18 cellular contexts compared by ENCODE assay signal in genomic region chr13:36758345-36758744, GRCh38.
DNase-seq lines count a peak whose midpoint lies in the region; TF ChIP-seq lines count a peak whose summit lies in the region.
"Had no signal": no experiment of that assay in that cellular context is flagged by ENCODE, and none has a peak within 500 bp of the region (broad histone marks: within the 10 kb centered on the region; RNA-seq: fewer than 3 reads in every experiment).

No MANE protein-coding gene starts in this region.

- no peaks in the 10 kb centered on the region for H4K20me1 ChIP-seq in neural progenitor cell (ENCODE audit: low read depth)

- H3K27ac ChIP-seq in mesendoderm (ENCODE audit: low read depth, low read length) (no peak overlapping the region), neural progenitor cell (no peak overlapping the region), left ventricle myocardium inferior (replicated peaks) (no peak overlapping the region)
- H3K27ac ChIP-seq: esophagus squamous epithelium, heart left ventricle had no signal

- H2AK5ac ChIP-seq in mesendoderm (ENCODE audit: low read length): no peak overlapping the region

- H3K9ac ChIP-seq in mesendoderm (ENCODE audit: low read length) (no peak overlapping the region), neural progenitor cell (no peak overlapping the region)

- H3K27me3 ChIP-seq in mesendoderm (ENCODE audit: insufficient read depth, low read length, poor library complexity) (no peaks in the 10 kb centered on the region), neural progenitor cell (no peaks in the 10 kb centered on the region), left ventricle myocardium inferior (ENCODE audit: low read depth) (peaks cover 15% of the 10 kb centered on the region)

- no peak overlapping the region for H3K4ac ChIP-seq in mesendoderm (ENCODE audit: low read depth, low read length)

- H3K18ac ChIP-seq in mesendoderm (ENCODE audit: low read length): no peak overlapping the region

- H2BK15ac ChIP-seq in mesendoderm (replicated peaks; ENCODE audit: low read depth): no peak overlapping the region

- H4K8ac ChIP-seq in mesendoderm (ENCODE audit: low read depth, low read length): no peak overlapping the region

- intact Hi-C loops in left ventricle myocardium inferior (cut with micrococcal nuclease): no loop called here

- H3K36me3 Mint-ChIP-seq in neural progenitor cell: no peaks in the 10 kb centered on the region

- H3K4me3 ChIP-seq in mesendoderm (ENCODE audit: low read length) (no peak overlapping the region), neural progenitor cell (no peak overlapping the region), left ventricle myocardium inferior (no peak overlapping the region)
- H3K4me3 ChIP-seq: esophagus squamous epithelium, heart left ventricle had no signal

- H3K4me1 ChIP-seq in mesendoderm (ENCODE audit: control insufficient read depth, low read depth, low read length) (peaks cover 3% of the 10 kb centered on the region), neural progenitor cell (no peaks in the 10 kb centered on the region), left ventricle myocardium inferior (no peaks in the 10 kb centered on the region)
- H3K4me1 ChIP-seq: esophagus squamous epithelium, heart left ventricle had no signal

- H2BK120ac ChIP-seq in mesendoderm (ENCODE audit: low read depth, low read length): no peak overlapping the region

- TF ChIP-seq CTCF in neural progenitor cell (IDR thresholded peaks at IDR 0.05): no peak
- no peak for TF ChIP-seq CTCF in left ventricle myocardium inferior (IDR thresholded peaks at IDR 0.05; ENCODE audit: borderline replicate concordance)

- H3K36me3 ChIP-seq in mesendoderm (ENCODE audit: control insufficient read depth, insufficient read depth, low read length): no peaks in the 10 kb centered on the region
- no peaks in the 10 kb centered on the region for H3K36me3 ChIP-seq in neural progenitor cell
- H3K36me3 ChIP-seq in left ventricle myocardium inferior: no peaks in the 10 kb centered on the region
- H3K36me3 ChIP-seq: esophagus squamous epithelium, heart left ventricle had no signal

- no peak overlapping the region for H3K27ac Mint-ChIP-seq in neural progenitor cell
- H3K27ac Mint-ChIP-seq: activated T-helper 17 cell treated with anti-CD3 and anti-CD28 coated beads, Interleukin-2, amount 50 U/mL, for 72 hours; H9; nephron progenitor cell had no signal

- H3K79me1 ChIP-seq in mesendoderm (ENCODE audit: low read length): no peaks in the 10 kb centered on the region

- H3K4me3 Mint-ChIP-seq in neural progenitor cell: no peak overlapping the region
- H3K4me3 Mint-ChIP-seq: activated T-helper 17 cell treated with anti-CD3 and anti-CD28 coated beads, Interleukin-2, amount 50 U/mL, for 72 hours; H9; nephron progenitor cell had no signal

- H3K9me3 ChIP-seq in neural progenitor cell (ENCODE audit: low read depth) (no peaks in the 10 kb centered on the region), left ventricle myocardium inferior (replicated peaks) (no peaks in the 10 kb centered on the region)
- H3K9me3 ChIP-seq: esophagus squamous epithelium, heart left ventricle had no signal

- no peak overlapping the region for H3K56ac ChIP-seq in mesendoderm (ENCODE audit: low read length)

- WGBS in mesendoderm (ENCODE audit: extremely low coverage, insufficient coverage, low lambda C conversion rate): no CpG with 5 or more reads among the region's 1 CpG

- H3F3A ChIP-seq in neural progenitor cell (ENCODE audit: low read depth): no peaks in the 10 kb centered on the region

- H3K4me2 ChIP-seq in mesendoderm (ENCODE audit: low read length) (no peak overlapping the region), neural progenitor cell (no peak overlapping the region)

- H3K9me3 Mint-ChIP-seq in neural progenitor cell: no peaks in the 10 kb centered on the region
- H3K9me3 Mint-ChIP-seq: activated T-helper 17 cell treated with anti-CD3 and anti-CD28 coated beads, Interleukin-2, amount 50 U/mL, for 72 hours; nephron progenitor cell had no signal

- peaks cover 3% of the 10 kb centered on the region for H3K4me1 Mint-ChIP-seq in neural progenitor cell
- H3K4me1 Mint-ChIP-seq: activated T-helper 17 cell treated with anti-CD3 and anti-CD28 coated beads, Interleukin-2, amount 50 U/mL, for 72 hours; nephron progenitor cell had no signal

- H3K27me3 Mint-ChIP-seq in neural progenitor cell (ENCODE audit: insufficient read depth, low read depth): peaks cover 1% of the 10 kb centered on the region

- no peaks in the 10 kb centered on the region for H3K79me2 ChIP-seq in mesendoderm (ENCODE audit: control insufficient read depth, insufficient read depth, low read length)
- H3K79me2 ChIP-seq in neural progenitor cell (ENCODE audit: low read depth): no peaks in the 10 kb centered on the region

- no peak overlapping the region for H2BK5ac ChIP-seq in mesendoderm (ENCODE audit: low read length)

- DNase-seq in DMS 273 treated with DMSO at 0.1 percent for 48 hours (lab: John Stamatoyannopoulos, UW): peak; percentile 32
- peak; percentile 75 for DNase-seq in NCI-H1092 (lab: John Stamatoyannopoulos, UW)
- peak; percentile 42 for DNase-seq in NCI-H748 treated with DMSO at 0.1 percent for 48 hours (lab: John Stamatoyannopoulos, UW)
- peak; percentile 25 for DNase-seq in mesendoderm
- DNase-seq in GM19240 (ENCODE audit: insufficient read length, low spot score): no peak
- DNase-seq in glomerular visceral epithelial cell (ENCODE audit: extremely low spot score): no peak
- no peak for DNase-seq in neural progenitor cell (ENCODE audit: low spot score)
- no peak for DNase-seq in left ventricle myocardium inferior
- DNase-seq: caudate nucleus; effector CD4-positive, alpha-beta T cell; esophagus squamous epithelium; H9; heart left ventricle; NCI-H1930; nephron progenitor cell; Right ventricle myocardium superior; stimulated activated CD4-positive, alpha-beta T cell treated with anti-CD3 and anti-CD28 coated beads, Interleukin-12 subunit alpha, Interleukin-12 subunit beta, amount 100 ng/mL, for 4 hours had no signal

- H2AFZ ChIP-seq in neural progenitor cell (replicated peaks): no peak overlapping the region

- H4K5ac ChIP-seq in mesendoderm (ENCODE audit: low read length): no peak overlapping the region

- H3K23ac ChIP-seq in mesendoderm (ENCODE audit: low read length): no peak overlapping the region

Comparison
In these comparisons a context has a peak if more than half of its experiments do, and no peak if none do; other contexts are left out.
1. DNase-seq: peak in DMS 273 treated with DMSO at 0.1 percent for 48 hours (single experiment), NCI-H1092 (single experiment), NCI-H748 treated with DMSO at 0.1 percent for 48 hours (single experiment) and mesendoderm (single experiment); none in GM19240 (single experiment), glomerular visceral epithelial cell (single experiment), neural progenitor cell (single experiment) and left ventricle myocardium inferior (single experiment).